ENCODE assay signal across 8 cellular contexts in the genomic region with DNA sequence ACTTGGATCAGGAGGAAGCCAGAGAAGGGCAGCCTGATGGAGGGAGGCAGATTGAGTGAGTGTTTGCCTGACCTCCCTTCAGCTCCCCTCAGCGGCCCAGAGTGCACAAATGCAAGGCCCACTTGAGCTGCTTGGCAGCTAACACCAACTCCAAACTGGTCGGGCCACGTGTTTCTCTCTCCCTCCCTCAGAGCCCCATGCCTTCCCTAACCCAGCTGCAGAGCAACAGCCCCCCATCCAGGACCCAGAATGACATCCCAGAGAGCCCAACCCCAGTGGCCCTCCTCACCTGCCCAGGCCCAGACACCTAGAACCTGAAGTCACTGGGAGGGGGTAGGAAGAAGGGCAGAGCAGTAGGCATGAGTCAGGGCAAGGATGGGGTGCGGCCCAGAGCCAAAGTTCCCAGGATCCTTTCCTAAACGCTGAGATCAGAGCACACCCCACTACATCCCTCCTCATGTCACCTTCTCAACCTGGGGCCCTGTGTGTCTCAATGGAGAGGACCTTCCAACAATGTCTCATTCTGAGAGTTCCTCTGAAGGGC. TPM values are rescaled to one million over a fixed set of nuclear protein-coding genes. Genes with fewer than 3 reads are reported as not detected.
DNase-seq lines count a peak whose midpoint lies in the region; ATAC-seq, FAIRE-seq and TF ChIP-seq lines count a peak whose summit lies in the region.
"Had no signal": no experiment of that assay in that cellular context is flagged by ENCODE, and none has a peak within 500 bp of the region (broad histone marks: within the 10 kb centered on the region; RNA-seq: fewer than 3 reads in every experiment).

No MANE protein-coding gene starts in this region.

- H3K36me3 ChIP-seq in K562 (ENCODE audit: control insufficient read depth, insufficient read depth, low read length) (no peaks in the 10 kb centered on the region), hepatocyte (replicated peaks; ENCODE audit: insufficient read depth, low read depth) (no peaks in the 10 kb centered on the region)
- H3K36me3 ChIP-seq: uterus had no signal

- no peaks in the 10 kb centered on the region for H3K9me3 Mint-ChIP-seq in stimulated activated naive B cell treated with anti-CD40 and anti-IgM and Interleukin-4, amounts not matched to agents 10 μg/mL and 1 μg/mL and 100 μg/mL, for 72 hours
- H3K9me3 Mint-ChIP-seq in CD4-positive, alpha-beta T cell, result no peaks in the 10 kb centered on the region

- WGBS in K562 (ENCODE audit: insufficient coverage, low coverage, missing lambda C conversion rate), result 62% methylated on average over 4 of the region's 5 CpGs
- WGBS in hepatocyte (ENCODE audit: low lambda C conversion rate, missing lambda C conversion rate), result 89% methylated on average over 5 of the region's 5 CpGs

- peak overlapping the region; percentile 94 for H2AFZ ChIP-seq in K562 (ENCODE audit: low read depth, low read length)
- H2AFZ ChIP-seq in hepatocyte, result peak overlapping the region; percentile 21

- H3K27me3 Mint-ChIP-seq in stimulated activated naive B cell treated with anti-CD40 and anti-IgM and Interleukin-4, amounts not matched to agents 10 μg/mL and 1 μg/mL and 100 μg/mL, for 72 hours, result peaks cover 0 to 5% of the 10 kb centered on the region in 2 donors
- no peaks in the 10 kb centered on the region for H3K27me3 Mint-ChIP-seq in CD4-positive, alpha-beta T cell

- H3K36me3 Mint-ChIP-seq in stimulated activated naive B cell treated with anti-CD40 and anti-IgM and Interleukin-4, amounts not matched to agents 10 μg/mL and 1 μg/mL and 100 μg/mL, for 72 hours, result peaks cover 0 to 3% of the 10 kb centered on the region in 2 donors
- no peaks in the 10 kb centered on the region for H3K36me3 Mint-ChIP-seq in CD4-positive, alpha-beta T cell (ENCODE audit: low read depth)

- H4K20me1 ChIP-seq in K562 (replicated peaks; ENCODE audit: control insufficient read depth, insufficient read depth, low read length) (no peaks in the 10 kb centered on the region), hepatocyte (ENCODE audit: insufficient read depth, poor library complexity, severe bottlenecking) (no peaks in the 10 kb centered on the region)

- TF ChIP-seq EP300 in Ishikawa (IDR thresholded peaks at IDR 0.05; ENCODE audit: borderline replicate concordance) (no peak), K562 (IDR thresholded peaks at IDR 0.05; ENCODE audit: low read length) (no peak)

- no peak for FAIRE-seq in K562 (lab: Jason Lieb, UNC)
- no peak for FAIRE-seq in HTR-8/SVneo (lab: Jason Lieb, UNC)

- H3K4me3 ChIP-seq in K562 (no peak overlapping the region), hepatocyte (no peak overlapping the region)
- H3K4me3 ChIP-seq: uterus had no signal

- TF ChIP-seq CTCF in K562 (IDR thresholded peaks at IDR 0.05 in 2 of 3, conservative IDR thresholded peaks at IDR 0.05 in 1 of 3; ENCODE audit: insufficient read depth in 2 of 3, low read depth in 1 of 3, low read length in 3 of 3) (no peak), hepatocyte (IDR thresholded peaks at IDR 0.05; ENCODE audit: poor library complexity) (no peak)
- TF ChIP-seq CTCF in CD4-positive, alpha-beta T cell (IDR thresholded peaks at IDR 0.05), result no peak

- H3K79me2 ChIP-seq in K562 (ENCODE audit: control insufficient read depth, insufficient read depth, low read length), result no peaks in the 10 kb centered on the region
- H3K79me2 ChIP-seq in hepatocyte, result peaks cover 14% of the 10 kb centered on the region

- ATAC-seq in K562, result no peak; the same call in 2 of the 3 replicates
- no peak for ATAC-seq in stimulated activated naive B cell treated with anti-CD40 and anti-IgM and Interleukin-4, amounts not matched to agents 10 μg/mL and 1 μg/mL and 100 μg/mL, for 72 hours (replicated peaks)
- ATAC-seq in CD4-positive, alpha-beta T cell (ENCODE audit: poor library complexity), result no peak

- peak overlapping the region; percentile 74 for H3K27ac Mint-ChIP-seq in stimulated activated naive B cell treated with anti-CD40 and anti-IgM and Interleukin-4, amounts not matched to agents 10 μg/mL and 1 μg/mL and 100 μg/mL, for 72 hours
- no peak overlapping the region for H3K27ac Mint-ChIP-seq in CD4-positive, alpha-beta T cell

- H3K9me2 ChIP-seq in hepatocyte (replicated peaks; ENCODE audit: insufficient read depth), result no peaks in the 10 kb centered on the region

- POLR2A ChIA-PET in K562 (lab: Yijun Ruan, JAX), result interaction anchor here (0.6 to 6.8 kb wide), 5 partner anchors 7 to 121 kb away, joined by 3 to 70 read pairs (median 3); a partner anchor contains a TSS
- POLR2A ChIA-PET in CD4-positive, alpha-beta T cell (lab: Charles Lee), result no interaction called here

- H3K9me1 ChIP-seq in K562 (ENCODE audit: control insufficient read depth, insufficient read depth, low read length), result no peaks in the 10 kb centered on the region

- H3K9me3 ChIP-seq in K562 (replicated peaks; ENCODE audit: control insufficient read depth, insufficient read depth, low read depth, low read length) (no peaks in the 10 kb centered on the region), hepatocyte (ENCODE audit: low read depth) (no peaks in the 10 kb centered on the region)
- H3K9me3 ChIP-seq in CD4-positive, alpha-beta T cell (ENCODE audit: control insufficient read depth, low read length), result no peaks in the 10 kb centered on the region
- H3K9me3 ChIP-seq: uterus had no signal

- no peak for DNase-seq in K562 (ENCODE audit: extremely low read depth in 1 of 4, low spot score in 3 of 4)
- no peak for DNase-seq in hepatocyte (ENCODE audit: low spot score)
- no peak for DNase-seq in stimulated activated naive B cell treated with anti-CD40 and anti-IgM and Interleukin-4, amounts not matched to agents 10 μg/mL and 1 μg/mL and 100 μg/mL, for 72 hours
- no peak for DNase-seq in NCI-H446 (lab: John Stamatoyannopoulos, UW)
- DNase-seq in CD4-positive, alpha-beta T cell, result no peak
- DNase-seq in HTR-8/SVneo (ENCODE audit: insufficient read length, low spot score), result no peak

- peaks cover 19 to 31% of the 10 kb centered on the region in 2 donors for H3K4me1 Mint-ChIP-seq in stimulated activated naive B cell treated with anti-CD40 and anti-IgM and Interleukin-4, amounts not matched to agents 10 μg/mL and 1 μg/mL and 100 μg/mL, for 72 hours
- H3K4me1 Mint-ChIP-seq in CD4-positive, alpha-beta T cell (ENCODE audit: low read depth), result peaks cover 5% of the 10 kb centered on the region

- in situ Hi-C loops in K562 (cut with MboI), result no loop called here

- intact Hi-C loops in K562 (cut with micrococcal nuclease), result no loop called here
- intact Hi-C loops in CD4-positive, alpha-beta T cell (cut with DNase I, micrococcal nuclease), result loop anchor here (1.0 to 5.0 kb wide), 3 partner anchors 45 to 107 kb away; no protein-coding TSS in a partner anchor

- peaks cover 9 to 30% of the 10 kb centered on the region in 2 experiments; a peak in 4 of 5 replicates for H3K4me1 ChIP-seq in K562 (replicated peaks in 1 of 2; ENCODE audit: control insufficient read depth in 2 of 2, insufficient read depth in 2 of 2, low read length in 2 of 2)
- peaks cover 34% of the 10 kb centered on the region for H3K4me1 ChIP-seq in hepatocyte (ENCODE audit: insufficient read depth)
- H3K4me1 ChIP-seq: uterus had no signal

- TF ChIP-seq POLR2A in K562 (conservative IDR thresholded peaks at IDR 0.05), result no peak

- BruUV-seq in K562 (replicated peaks; lab: Mats Ljungman, UMichigan), result no TSS peak

- peak overlapping the region; percentile 49; the same call in 1 of the 3 replicates for H3K27ac ChIP-seq in K562 (ENCODE audit: extremely low read depth, low read depth, low read length)
- H3K27ac ChIP-seq in hepatocyte, result peak overlapping the region; percentile 87
- H3K27ac ChIP-seq in CD4-positive, alpha-beta T cell (ENCODE audit: low read depth, low read length), result no peak overlapping the region

- CTCF ChIA-PET in K562 (lab: Yijun Ruan, JAX; ENCODE audit: low intra/inter-chr PET ratio), result no interaction called here
- CTCF ChIA-PET in CD4-positive, alpha-beta T cell (lab: Charles Lee), result interaction anchor here (1.3 to 1.5 kb wide), 2 partner anchors 9 to 106 kb away, joined by 3 read pairs; no protein-coding TSS in a partner anchor

- TF ChIP-seq RAD21 in Ishikawa (IDR thresholded peaks at IDR 0.05; ENCODE audit: low read depth) (no peak), K562 (CRISPR knock-in tag; conservative IDR thresholded peaks at IDR 0.05 in 1 of 2, IDR thresholded peaks at IDR 0.05 in 1 of 2) (no peak)

- H3K9ac ChIP-seq in K562 (ENCODE audit: insufficient read depth in 1 of 2, low read depth in 2 of 2, low read length in 2 of 2), result peak overlapping the region in 1 of 2 experiments; percentile 84; a peak in 3 of 4 replicates

- H3K4me2 ChIP-seq in K562 (ENCODE audit: insufficient read depth, low read length), result no peak overlapping the region
- H3K4me2 ChIP-seq in hepatocyte, result no peak overlapping the region

- no peak overlapping the region for H3K4me3 Mint-ChIP-seq in stimulated activated naive B cell treated with anti-CD40 and anti-IgM and Interleukin-4, amounts not matched to agents 10 μg/mL and 1 μg/mL and 100 μg/mL, for 72 hours
- no peak overlapping the region for H3K4me3 Mint-ChIP-seq in CD4-positive, alpha-beta T cell

- H3K27me3 ChIP-seq in K562 (ENCODE audit: control insufficient read depth in 2 of 2, insufficient read depth in 2 of 2, low read length in 2 of 2) (no peaks in the 10 kb centered on the region), hepatocyte (no peaks in the 10 kb centered on the region)
- H3K27me3 ChIP-seq in CD4-positive, alpha-beta T cell (ENCODE audit: control insufficient read depth, insufficient read depth, low read length), result no peaks in the 10 kb centered on the region
- H3K27me3 ChIP-seq: uterus had no signal

RNA-seq across cellular contexts. Expression of a gene that starts 0.8 kb away (rescaled TPM):
- 0.51 TPM in 1 of 2 replicates, not detected in the other for total RNA-seq in K562 (2011; cell fraction: chromatin; rRNA removed; ENCODE audit: low replicate concordance)
- 1.5 TPM in 1 of 2 replicates, not detected in the other for total RNA-seq in K562 (2011; cell fraction: nucleolus; rRNA removed)
- total RNA-seq in K562 (2011; cell fraction: nucleoplasm; rRNA removed), result not detected in 2 replicates
- total RNA-seq in K562 (2014; rRNA removed) (0.41 TPM in 1 of 2 replicates, not detected in the other), K562 (2014; rRNA removed; fragmentation: Illumina TruSeq; extraction: Trizol) (0.15 TPM in 1 of 2 replicates, not detected in the other), K562 (2015; rRNA removed; fragmentation: Illumina TruSeq; extraction: Trizol) (not detected in 2 replicates), K562 (2021) (0.24 and 0.25 TPM in 2 replicates), hepatocyte (112 and 141 TPM in 2 replicates)
- polyA plus RNA-seq in K562 (2011; rRNA removed) (0.24 TPM in 1 of 2 replicates, not detected in the other), K562 (2014; fragmentation: Illumina TruSeq; extraction: Trizol) (0.52 TPM in 1 of 2 replicates, not detected in the other), K562 (2014; fragmentation: Nextera tagmentation; extraction: Ambion mirVana) (under 1 TPM in 1 of 2 experiments, not detected in 1; 0.10 TPM), K562 (2014; rRNA removed) (0.59 and 0.64 TPM in 2 replicates), hepatocyte (62.8 and 94.9 TPM in 2 replicates)
- 0.07 and 0.21 TPM in 2 replicates for polyA plus RNA-seq in K562 (2011; cell fraction: cytosol; rRNA removed)
- 0.27 and 0.64 TPM in 2 replicates for polyA plus RNA-seq in K562 (2011; cell fraction: nucleus; rRNA removed)
- polyA plus RNA-seq in K562 (2012), result 0.15 and 0.20 TPM in 2 replicates
- 0.21 TPM in 1 of 2 replicates, not detected in the other for polyA minus RNA-seq in K562 (2011; rRNA and poly(A)+ RNA removed)
- polyA minus RNA-seq in K562 (2011; cell fraction: cytosol; rRNA and poly(A)+ RNA removed), result not detected in 2 replicates
- not detected in 2 replicates for polyA minus RNA-seq in K562 (2011; cell fraction: nucleus; rRNA and poly(A)+ RNA removed)
- not detected for total RNA-seq in CD4-positive, alpha-beta T cell

RNA-seq across cellular contexts. Expression of a gene that starts 4.0 kb away (rescaled TPM):
- 0.65 and 1.3 TPM in 2 replicates for total RNA-seq in K562 (2011; cell fraction: chromatin; rRNA removed; ENCODE audit: low replicate concordance)
- total RNA-seq in K562 (2011; cell fraction: nucleolus; rRNA removed), result 0.92 and 1.3 TPM in 2 replicates
- total RNA-seq in K562 (2011; cell fraction: nucleoplasm; rRNA removed), result 0.59 and 0.69 TPM in 2 replicates
- total RNA-seq in K562 (2014; rRNA removed), result 1.6 and 2.8 TPM in 2 replicates
- 1.4 and 2.4 TPM in 2 replicates for total RNA-seq in K562 (2014; rRNA removed; fragmentation: Illumina TruSeq; extraction: Trizol)
- total RNA-seq in K562 (2015; rRNA removed; fragmentation: Illumina TruSeq; extraction: Trizol), result 1.8 and 2.2 TPM in 2 replicates
- 3.2 and 4.3 TPM in 2 replicates for total RNA-seq in K562 (2021)
- polyA plus RNA-seq in K562 (2011; rRNA removed), result 2.1 and 6.1 TPM in 2 replicates
- polyA plus RNA-seq in K562 (2011; cell fraction: cytosol; rRNA removed), result 2.9 and 14.8 TPM in 2 replicates
- polyA plus RNA-seq in K562 (2011; cell fraction: nucleus; rRNA removed), result 0.81 and 4.1 TPM in 2 replicates
- polyA plus RNA-seq in K562 (2012), result 4.6 and 5.8 TPM in 2 replicates
- 4.8 and 6.1 TPM in 2 replicates for polyA plus RNA-seq in K562 (2014; fragmentation: Illumina TruSeq; extraction: Trizol)
- 1 to 10 TPM; 2.0 to 5.0 TPM for polyA plus RNA-seq in K562 (2014; fragmentation: Nextera tagmentation; extraction: Ambion mirVana)
- polyA plus RNA-seq in K562 (2014; rRNA removed), result 6.9 and 9.0 TPM in 2 replicates
- 0.63 and 1.3 TPM in 2 replicates for polyA minus RNA-seq in K562 (2011; rRNA and poly(A)+ RNA removed)
- 5.4 and 6.1 TPM in 2 replicates for polyA minus RNA-seq in K562 (2011; cell fraction: cytosol; rRNA and poly(A)+ RNA removed)
- 0.33 and 1.9 TPM in 2 replicates for polyA minus RNA-seq in K562 (2011; cell fraction: nucleus; rRNA and poly(A)+ RNA removed)
- total RNA-seq in hepatocyte, result 103 and 129 TPM in 2 replicates
- polyA plus RNA-seq in hepatocyte, result 134 and 155 TPM in 2 replicates
- total RNA-seq in CD4-positive, alpha-beta T cell, result not detected

RNA-seq across cellular contexts. Expression of a gene that starts 10.3 kb away (rescaled TPM):
- 24.7 and 50.2 TPM in 2 replicates for total RNA-seq in K562 (2011; cell fraction: chromatin; rRNA removed; ENCODE audit: low replicate concordance)
- total RNA-seq in K562 (2011; cell fraction: nucleolus; rRNA removed), result 28.6 and 31.2 TPM in 2 replicates
- 27.3 and 31.8 TPM in 2 replicates for total RNA-seq in K562 (2011; cell fraction: nucleoplasm; rRNA removed)
- total RNA-seq in K562 (2014; rRNA removed), result 48.8 and 58.0 TPM in 2 replicates
- total RNA-seq in K562 (2014; rRNA removed; fragmentation: Illumina TruSeq; extraction: Trizol), result 45.6 and 53.8 TPM in 2 replicates
- total RNA-seq in K562 (2015; rRNA removed; fragmentation: Illumina TruSeq; extraction: Trizol), result 46.5 and 49.2 TPM in 2 replicates
- total RNA-seq in K562 (2021), result 41.9 and 43.3 TPM in 2 replicates
- 82.1 and 112 TPM in 2 replicates for polyA plus RNA-seq in K562 (2011; rRNA removed)
- 76.6 and 95.8 TPM in 2 replicates for polyA plus RNA-seq in K562 (2011; cell fraction: cytosol; rRNA removed)
- 77.0 and 81.9 TPM in 2 replicates for polyA plus RNA-seq in K562 (2011; cell fraction: nucleus; rRNA removed)
- 90.6 and 94.3 TPM in 2 replicates for polyA plus RNA-seq in K562 (2012)
- polyA plus RNA-seq in K562 (2014; fragmentation: Illumina TruSeq; extraction: Trizol), result 46.5 and 51.4 TPM in 2 replicates
- 100 to 1,000 TPM; 128 to 129 TPM for polyA plus RNA-seq in K562 (2014; fragmentation: Nextera tagmentation; extraction: Ambion mirVana)
- 101 and 114 TPM in 2 replicates for polyA plus RNA-seq in K562 (2014; rRNA removed)
- 26.7 and 43.1 TPM in 2 replicates for polyA minus RNA-seq in K562 (2011; rRNA and poly(A)+ RNA removed)
- 9.8 and 13.9 TPM in 2 replicates for polyA minus RNA-seq in K562 (2011; cell fraction: cytosol; rRNA and poly(A)+ RNA removed)
- 8.0 and 9.2 TPM in 2 replicates for polyA minus RNA-seq in K562 (2011; cell fraction: nucleus; rRNA and poly(A)+ RNA removed)
- 82.0 and 115 TPM in 2 replicates for total RNA-seq in hepatocyte
- polyA plus RNA-seq in hepatocyte, result 248 and 282 TPM in 2 replicates
- 1 to 10 TPM; 2.1 to 2.8 TPM for total RNA-seq in CD4-positive, alpha-beta T cell

RNA-seq across cellular contexts. Expression of a gene that starts 11.3 kb away (rescaled TPM):
- 3.4 and 6.9 TPM in 2 replicates for total RNA-seq in K562 (2011; cell fraction: chromatin; rRNA removed; ENCODE audit: low replicate concordance)
- 4.8 and 6.3 TPM in 2 replicates for total RNA-seq in K562 (2011; cell fraction: nucleolus; rRNA removed)
- 5.9 and 8.4 TPM in 2 replicates for total RNA-seq in K562 (2011; cell fraction: nucleoplasm; rRNA removed)
- 16.1 and 22.4 TPM in 2 replicates for total RNA-seq in K562 (2014; rRNA removed)
- total RNA-seq in K562 (2014; rRNA removed; fragmentation: Illumina TruSeq; extraction: Trizol), result 4.6 and 5.7 TPM in 2 replicates
- total RNA-seq in K562 (2015; rRNA removed; fragmentation: Illumina TruSeq; extraction: Trizol), result 7.9 TPM in 2 replicates
- 12.7 and 14.1 TPM in 2 replicates for total RNA-seq in K562 (2021)
- 27.3 and 30.1 TPM in 2 replicates for polyA plus RNA-seq in K562 (2011; rRNA removed)
- polyA plus RNA-seq in K562 (2011; cell fraction: cytosol; rRNA removed), result 46.4 and 48.5 TPM in 2 replicates
- polyA plus RNA-seq in K562 (2011; cell fraction: nucleus; rRNA removed), result 10.6 and 11.0 TPM in 2 replicates
- 27.9 and 39.5 TPM in 2 replicates for polyA plus RNA-seq in K562 (2012)
- polyA plus RNA-seq in K562 (2014; fragmentation: Illumina TruSeq; extraction: Trizol), result 14.4 and 15.0 TPM in 2 replicates
- under 1 TPM; 0.44 to 0.53 TPM for polyA plus RNA-seq in K562 (2014; fragmentation: Nextera tagmentation; extraction: Ambion mirVana)
- 24.4 and 27.1 TPM in 2 replicates for polyA plus RNA-seq in K562 (2014; rRNA removed)
- 12.5 and 25.6 TPM in 2 replicates for polyA minus RNA-seq in K562 (2011; rRNA and poly(A)+ RNA removed)
- 11.0 and 12.5 TPM in 2 replicates for polyA minus RNA-seq in K562 (2011; cell fraction: cytosol; rRNA and poly(A)+ RNA removed)
- polyA minus RNA-seq in K562 (2011; cell fraction: nucleus; rRNA and poly(A)+ RNA removed), result 2.2 and 4.4 TPM in 2 replicates
- total RNA-seq in hepatocyte, result 2.7 and 15.0 TPM in 2 replicates
- 1.3 and 4.0 TPM in 2 replicates for polyA plus RNA-seq in hepatocyte
- not detected for total RNA-seq in CD4-positive, alpha-beta T cell

RNA-seq across cellular contexts. Expression of a gene that starts 16.9 kb away (rescaled TPM):
- total RNA-seq in K562 (2011; cell fraction: chromatin; rRNA removed; ENCODE audit: low replicate concordance), result 128 and 182 TPM in 2 replicates
- total RNA-seq in K562 (2011; cell fraction: nucleolus; rRNA removed), result 86.2 and 96.9 TPM in 2 replicates
- 171 and 245 TPM in 2 replicates for total RNA-seq in K562 (2011; cell fraction: nucleoplasm; rRNA removed)
- total RNA-seq in K562 (2014; rRNA removed), result 60.8 and 75.6 TPM in 2 replicates
- 53.0 and 54.8 TPM in 2 replicates for total RNA-seq in K562 (2014; rRNA removed; fragmentation: Illumina TruSeq; extraction: Trizol)
- total RNA-seq in K562 (2015; rRNA removed; fragmentation: Illumina TruSeq; extraction: Trizol), result 57.2 and 60.4 TPM in 2 replicates
- 79.2 and 79.6 TPM in 2 replicates for total RNA-seq in K562 (2021)
- 82.7 and 91.8 TPM in 2 replicates for polyA plus RNA-seq in K562 (2011; rRNA removed)
- polyA plus RNA-seq in K562 (2011; cell fraction: cytosol; rRNA removed), result 56.0 and 71.7 TPM in 2 replicates
- polyA plus RNA-seq in K562 (2011; cell fraction: nucleus; rRNA removed), result 78.6 and 81.6 TPM in 2 replicates
- polyA plus RNA-seq in K562 (2012), result 59.7 and 63.1 TPM in 2 replicates
- 68.2 and 68.3 TPM in 2 replicates for polyA plus RNA-seq in K562 (2014; fragmentation: Illumina TruSeq; extraction: Trizol)
- 10 to 100 TPM; 10.2 to 10.3 TPM for polyA plus RNA-seq in K562 (2014; fragmentation: Nextera tagmentation; extraction: Ambion mirVana)
- polyA plus RNA-seq in K562 (2014; rRNA removed), result 87.8 and 94.0 TPM in 2 replicates
- polyA minus RNA-seq in K562 (2011; rRNA and poly(A)+ RNA removed), result 67.2 and 81.2 TPM in 2 replicates
- polyA minus RNA-seq in K562 (2011; cell fraction: cytosol; rRNA and poly(A)+ RNA removed), result 25.4 and 25.8 TPM in 2 replicates
- polyA minus RNA-seq in K562 (2011; cell fraction: nucleus; rRNA and poly(A)+ RNA removed), result 61.4 and 84.9 TPM in 2 replicates
- total RNA-seq in hepatocyte, result 56.2 and 65.5 TPM in 2 replicates
- polyA plus RNA-seq in hepatocyte, result 40.6 and 50.7 TPM in 2 replicates
- 100 to 1,000 TPM in 1 of 2 experiments, 10 to 100 TPM in 1; 97.1 to 102 TPM for total RNA-seq in CD4-positive, alpha-beta T cell

Comparison
In these comparisons a context has a peak if more than half of its experiments do, and no peak if none do; other contexts are left out.
1. RNA of a gene that starts 0.8 kb away (total RNA-seq): 112 to 141 TPM in hepatocyte; not detected in CD4-positive, alpha-beta T cell and 0.15 to 1.5 TPM in K562; every median in the first group is over 10 times any median in the second.
2. RNA of a gene that starts 4.0 kb away (total RNA-seq): 103 to 129 TPM in hepatocyte; 0.59 to 4.3 TPM in K562 and not detected in CD4-positive, alpha-beta T cell; every median in the first group is over 10 times any median in the second.
3. RNA of a gene that starts 10.3 kb away (total RNA-seq): 82.0 to 115 TPM in hepatocyte and 24.7 to 58.0 TPM in K562; 2.1 to 2.8 TPM in CD4-positive, alpha-beta T cell; every median in the first group is over 4 times any median in the second.